ENCODE assay signal across 8 cellular contexts in the genomic region with DNA sequence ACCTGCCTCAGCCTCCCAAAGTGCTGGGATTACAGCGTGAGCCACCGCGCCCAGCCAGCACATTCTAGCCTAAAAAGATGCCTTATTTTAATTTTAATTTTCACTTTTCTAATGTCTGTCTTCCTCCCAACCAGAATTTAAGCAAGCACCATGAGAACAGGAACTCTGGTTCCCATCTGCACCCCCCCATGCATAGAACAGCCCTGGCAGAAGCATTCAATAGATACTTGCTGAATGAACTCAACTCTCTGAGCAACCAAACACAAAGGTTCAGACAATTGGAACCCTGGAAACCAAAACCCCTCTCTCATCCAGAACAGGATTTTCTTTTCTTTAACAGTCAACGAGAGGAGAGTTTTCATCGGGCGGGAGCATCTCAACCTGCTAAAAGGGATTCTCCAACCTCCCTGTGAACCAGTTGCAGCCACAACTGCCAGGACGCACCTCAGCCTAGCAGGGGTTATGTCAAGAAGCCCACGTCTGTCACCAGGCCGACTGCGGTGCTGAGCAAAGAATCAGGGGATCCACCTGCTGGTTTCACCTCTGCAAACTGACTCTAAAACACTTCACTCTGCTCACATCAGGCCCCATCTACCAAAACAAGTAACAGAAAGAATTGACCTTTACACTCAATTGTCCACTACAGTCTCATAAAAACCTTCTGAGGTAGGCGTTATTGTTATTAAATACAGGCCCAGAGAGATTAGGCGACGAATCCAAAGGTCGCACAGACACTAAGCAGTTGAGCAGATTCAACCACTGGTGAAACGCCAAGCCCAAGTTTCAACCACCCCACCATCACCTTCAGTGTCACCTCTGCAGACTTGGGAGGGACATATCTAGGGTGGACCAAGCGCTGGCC. TPM values are rescaled to one million over a fixed set of nuclear protein-coding genes. Genes with fewer than 3 reads are reported as not detected.
DNase-seq lines count a peak whose midpoint lies in the region; ATAC-seq and TF ChIP-seq lines count a peak whose summit lies in the region.

No MANE protein-coding gene starts in this region.

- no peak for TF ChIP-seq EP300 in tibial nerve (IDR thresholded peaks at IDR 0.05)

- peak overlapping the region; percentile 37 to 56 for H3K9ac ChIP-seq in liver (ENCODE audit: low read depth in 1 of 2, low read length in 2 of 2)

- no peaks in the 10 kb centered on the region for H3K27me3 Mint-ChIP-seq in activated T-cell treated with anti-CD3 and anti-CD28 coated beads, Interleukin-2, amount 50 U/mL, for 4 hours (ENCODE audit: low read depth)
- no peaks in the 10 kb centered on the region for H3K27me3 Mint-ChIP-seq in activated T-helper 2 cell treated with anti-CD3 and anti-CD28 coated beads, Interferon-gamma antibody, Interleukin-2, Interleukin-4, amounts not matched to agents 10 μg/mL and 5 μg/mL and 100 μg/mL, durations not matched to agents 14 hours and 24 hours and 36 hours (ENCODE audit: low read depth)

- TF ChIP-seq CTCF in liver (IDR thresholded peaks at IDR 0.05; ENCODE audit: low read depth, low read length, missing input control) (no peak), tibial nerve (IDR thresholded peaks at IDR 0.05) (no peak)

- H3K4me1 ChIP-seq in liver (ENCODE audit: control insufficient read depth in 4 of 4, insufficient read depth in 4 of 4, low read length in 3 of 4): peaks cover 3 to 63% (median 52%) of the 10 kb centered on the region in 4 donors
- H3K4me1 ChIP-seq in tibial nerve: peaks cover 0 to 76% (median 41%) of the 10 kb centered on the region in 4 donors

- H3K4me3 ChIP-seq in liver (ENCODE audit: low read depth in 1 of 3, low read length in 3 of 3): peak overlapping the region; percentile 43 to 83 (median 57)
- peak overlapping the region; percentile 42 to 77 (median 56) for H3K4me3 ChIP-seq in tibial nerve

- H3K4me3 Mint-ChIP-seq in activated T-cell treated with anti-CD3 and anti-CD28 coated beads, Interleukin-2, amount 50 U/mL, for 4 hours: peak overlapping the region; percentile 92
- peak overlapping the region; percentile 83 for H3K4me3 Mint-ChIP-seq in activated T-helper 2 cell treated with anti-CD3 and anti-CD28 coated beads, Interferon-gamma antibody, Interleukin-2, Interleukin-4, amounts not matched to agents 10 μg/mL and 5 μg/mL and 100 μg/mL, durations not matched to agents 14 hours and 24 hours and 36 hours (ENCODE audit: low read depth)

- H3K36me3 Mint-ChIP-seq in activated T-cell treated with anti-CD3 and anti-CD28 coated beads, Interleukin-2, amount 50 U/mL, for 4 hours (ENCODE audit: insufficient read depth): peaks cover 31% of the 10 kb centered on the region
- peaks cover 43% of the 10 kb centered on the region for H3K36me3 Mint-ChIP-seq in activated T-helper 2 cell treated with anti-CD3 and anti-CD28 coated beads, Interferon-gamma antibody, Interleukin-2, Interleukin-4, amounts not matched to agents 10 μg/mL and 5 μg/mL and 100 μg/mL, durations not matched to agents 14 hours and 24 hours and 36 hours (ENCODE audit: low read depth)

- DNase-seq in activated T-cell treated with anti-CD3 and anti-CD28 coated beads, Interleukin-2, amount 50 U/mL, for 4 hours: no peak
- DNase-seq in activated T-cell treated with anti-CD3 and anti-CD28 coated beads for 4 hours: no peak
- no peak for DNase-seq in activated T-helper 2 cell treated with anti-CD3 and anti-CD28 coated beads, Interferon-gamma antibody, Interleukin-2, Interleukin-4, amounts not matched to agents 10 μg/mL and 5 μg/mL and 100 μg/mL, durations not matched to agents 14 hours and 24 hours and 36 hours (ENCODE audit: low spot score)
- no peak for DNase-seq in tibial nerve (ENCODE audit: low spot score in 2 of 2)
- DNase-seq in HuH-7.5 (ENCODE audit: low spot score): no peak
- DNase-seq in dedifferentiated amniotic fluid mesenchymal stem cell (ENCODE audit: extremely low spot score): no peak

- H3K9me3 Mint-ChIP-seq in activated T-cell treated with anti-CD3 and anti-CD28 coated beads, Interleukin-2, amount 50 U/mL, for 4 hours: no peaks in the 10 kb centered on the region
- H3K9me3 Mint-ChIP-seq in activated T-helper 2 cell treated with anti-CD3 and anti-CD28 coated beads, Interferon-gamma antibody, Interleukin-2, Interleukin-4, amounts not matched to agents 10 μg/mL and 5 μg/mL and 100 μg/mL, durations not matched to agents 14 hours and 24 hours and 36 hours: no peaks in the 10 kb centered on the region

- no peak for TF ChIP-seq RAD21 in liver (IDR thresholded peaks at IDR 0.05)

- H3K27me3 ChIP-seq in liver (ENCODE audit: control insufficient read depth in 4 of 4, insufficient read depth in 4 of 4, low read length in 3 of 4): no peaks in the 10 kb centered on the region
- no peaks in the 10 kb centered on the region for H3K27me3 ChIP-seq in tibial nerve

- H3K9me3 ChIP-seq in liver (ENCODE audit: control insufficient read depth in 4 of 4, low read length in 3 of 4): no peaks in the 10 kb centered on the region
- no peaks in the 10 kb centered on the region for H3K9me3 ChIP-seq in tibial nerve

- intact Hi-C loops in activated T-helper 2 cell treated with anti-CD3 and anti-CD28 coated beads, Interferon-gamma antibody, Interleukin-2, Interleukin-4, amounts not matched to agents 10 μg/mL and 5 μg/mL and 100 μg/mL, durations not matched to agents 14 hours and 24 hours and 36 hours (cut with micrococcal nuclease): no loop called here

- H3K27ac ChIP-seq in liver (ENCODE audit: low read depth in 1 of 2, low read length in 2 of 2) (peak overlapping the region in 1 of 2 donors; percentile 37), tibial nerve (peak overlapping the region in 2 of 4 donors; percentile 16 to 22)

- peak overlapping the region; percentile 34 for H3K27ac Mint-ChIP-seq in activated T-helper 2 cell treated with anti-CD3 and anti-CD28 coated beads, Interferon-gamma antibody, Interleukin-2, Interleukin-4, amounts not matched to agents 10 μg/mL and 5 μg/mL and 100 μg/mL, durations not matched to agents 14 hours and 24 hours and 36 hours

- ATAC-seq in activated T-cell treated with anti-CD3 and anti-CD28 coated beads, Interleukin-2, amount 50 U/mL, for 4 hours: peak in 1 of 2 donors; percentile 38
- ATAC-seq in esophagus mucosa: no peak

- H3K4me1 Mint-ChIP-seq in activated T-cell treated with anti-CD3 and anti-CD28 coated beads, Interleukin-2, amount 50 U/mL, for 4 hours (ENCODE audit: low read depth): peaks cover 36% of the 10 kb centered on the region
- H3K4me1 Mint-ChIP-seq in activated T-helper 2 cell treated with anti-CD3 and anti-CD28 coated beads, Interferon-gamma antibody, Interleukin-2, Interleukin-4, amounts not matched to agents 10 μg/mL and 5 μg/mL and 100 μg/mL, durations not matched to agents 14 hours and 24 hours and 36 hours (ENCODE audit: low read depth): peaks cover 25% of the 10 kb centered on the region

- peaks cover 1 to 20% (median 7%) of the 10 kb centered on the region in 4 donors for H3K36me3 ChIP-seq in liver (ENCODE audit: control insufficient read depth in 4 of 4, insufficient read depth in 3 of 4, low read depth in 1 of 4, low read length in 3 of 4)
- H3K36me3 ChIP-seq in tibial nerve: peaks cover 0 to 44% (median 12%) of the 10 kb centered on the region in 3 donors

- 34% methylated on average over 16 of the region's 16 CpGs for WGBS in liver
- 60 to 64% methylated on average over 16 of the region's 16 CpGs for whole genome bisulfite sequencing in tibial nerve, 2 donors

- no peak for TF ChIP-seq POLR2A in tibial nerve (IDR thresholded peaks at IDR 0.05)

TF ChIP-seq in liver, 16 proteins besides CTCF, POLR2A, EP300 and RAD21:
- TF ChIP-seq HNF4A (conservative IDR thresholded peaks at IDR 0.05): peak; percentile 6 to 14
- TF ChIP-seq, protein P1, sequence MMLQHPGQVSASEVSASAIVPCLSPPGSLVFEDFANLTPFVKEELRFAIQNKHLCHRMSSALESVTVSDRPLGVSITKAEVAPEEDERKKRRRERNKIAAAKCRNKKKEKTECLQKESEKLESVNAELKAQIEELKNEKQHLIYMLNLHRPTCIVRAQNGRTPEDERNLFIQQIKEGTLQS (IDR thresholded peaks at IDR 0.05): no peak

RNA-seq across cellular contexts. Expression of a gene that starts 1.7 kb away (rescaled TPM):
- 10 to 100 TPM; 31.4 to 39.3 (median 35.0) TPM for total RNA-seq in activated T-cell treated with anti-CD3 and anti-CD28 coated beads, Interleukin-2, amount 50 U/mL, for 4 hours
- total RNA-seq in activated T-helper 2 cell treated with anti-CD3 and anti-CD28 coated beads, Interferon-gamma antibody, Interleukin-2, Interleukin-4, amounts not matched to agents 10 μg/mL and 5 μg/mL and 100 μg/mL, durations not matched to agents 14 hours and 24 hours and 36 hours: 36.2 and 37.4 TPM in 2 replicates
- total RNA-seq in liver (10 to 100 TPM; 26.3 to 77.5 TPM), tibial nerve (10 to 100 TPM; 50.0 to 73.7 (median 55.6) TPM), esophagus mucosa (26.3 TPM)
- 10 to 100 TPM; 16.8 to 39.6 TPM for polyA plus RNA-seq in liver

RNA-seq across cellular contexts. Expression of a gene that starts 10.0 kb away (rescaled TPM):
- 10 to 100 TPM; 11.8 to 20.4 (median 16.1) TPM for total RNA-seq in activated T-cell treated with anti-CD3 and anti-CD28 coated beads, Interleukin-2, amount 50 U/mL, for 4 hours
- 39.4 and 44.0 TPM in 2 replicates for total RNA-seq in activated T-helper 2 cell treated with anti-CD3 and anti-CD28 coated beads, Interferon-gamma antibody, Interleukin-2, Interleukin-4, amounts not matched to agents 10 μg/mL and 5 μg/mL and 100 μg/mL, durations not matched to agents 14 hours and 24 hours and 36 hours
- total RNA-seq in liver (10 to 100 TPM; 54.9 to 82.9 TPM), tibial nerve (10 to 100 TPM; 52.8 to 87.9 (median 64.0) TPM), esophagus mucosa (26.5 TPM)
- 10 to 100 TPM; 48.0 to 73.0 TPM for polyA plus RNA-seq in liver

RNA-seq across cellular contexts. Expression of a gene that starts 55.7 kb away (rescaled TPM):
- 100 to 1,000 TPM in 1 of 3 donors, 10 to 100 TPM in 2; 96.2 to 105 (median 96.7) TPM for total RNA-seq in activated T-cell treated with anti-CD3 and anti-CD28 coated beads, Interleukin-2, amount 50 U/mL, for 4 hours
- 67.9 and 69.5 TPM in 2 replicates for total RNA-seq in activated T-helper 2 cell treated with anti-CD3 and anti-CD28 coated beads, Interferon-gamma antibody, Interleukin-2, Interleukin-4, amounts not matched to agents 10 μg/mL and 5 μg/mL and 100 μg/mL, durations not matched to agents 14 hours and 24 hours and 36 hours
- total RNA-seq in liver (10 to 100 TPM; 36.0 to 87.8 TPM), tibial nerve (10 to 100 TPM; 53.8 to 71.6 (median 58.7) TPM), esophagus mucosa (96.5 TPM)
- 10 to 100 TPM; 17.2 to 50.4 TPM for polyA plus RNA-seq in liver
